ENCODE assay signal across 21 cellular contexts in the genomic region with DNA sequence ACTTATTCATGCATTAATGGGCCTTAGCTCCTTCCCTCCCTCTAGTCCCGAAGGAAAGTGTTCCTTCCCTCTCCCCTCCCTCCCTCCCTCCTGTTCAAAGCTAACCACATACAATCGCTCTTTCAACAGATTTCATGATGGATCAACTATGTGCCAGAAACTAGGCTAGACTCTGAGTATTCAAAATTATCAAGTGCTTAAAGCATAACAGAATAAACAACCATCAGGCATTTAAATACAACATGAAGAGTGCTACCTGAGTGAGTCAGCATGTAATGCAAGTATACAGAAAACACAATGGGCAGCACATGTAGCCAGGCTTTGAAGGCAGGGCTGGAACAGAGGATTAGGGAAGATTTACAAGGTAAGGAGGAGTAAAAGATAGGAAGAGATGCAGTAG. TPM values are rescaled to one million over a fixed set of nuclear protein-coding genes. Genes with fewer than 3 reads are reported as not detected.
DNase-seq lines count a peak whose midpoint lies in the region; ATAC-seq lines count a peak whose summit lies in the region.
"Had no signal": no experiment of that assay in that cellular context is flagged by ENCODE, and none has a peak within 500 bp of the region (broad histone marks: within the 10 kb centered on the region; RNA-seq: fewer than 3 reads in every experiment).

No MANE protein-coding gene starts in this region.

- ATAC-seq in T-helper 17 cell (no peak), HG03045 (IDR thresholded peaks at IDR 0.05; ENCODE audit: unreplicated experiment) (no peak)
- ATAC-seq: activated T-cell treated with anti-CD3 and anti-CD28 coated beads, Interleukin-2, amount 50 U/mL, for 4 hours; T-cell had no signal

- no peak overlapping the region for H3K4me3 Mint-ChIP-seq in T-helper 17 cell
- H3K4me3 Mint-ChIP-seq: activated CD4-positive, alpha-beta memory T cell treated with anti-CD3 and anti-CD28 coated beads for 36 hours; activated naive CD4-positive, alpha-beta T cell treated with anti-CD3 and anti-CD28 coated beads, Interleukin-2, amount 50 U/mL, for 24 hours; activated T-cell treated with anti-CD3 and anti-CD28 coated beads, Interleukin-2, amount 50 U/mL, for 4 hours; T-cell had no signal

- no peaks in the 10 kb centered on the region for H3K9me3 ChIP-seq in T-helper 17 cell (ENCODE audit: control insufficient read depth, low read length, poor library complexity, severe bottlenecking)
- H3K9me3 ChIP-seq: sigmoid colon, stomach had no signal

- no peaks in the 10 kb centered on the region for H3K27me3 Mint-ChIP-seq in T-helper 17 cell
- H3K27me3 Mint-ChIP-seq: activated CD4-positive, alpha-beta memory T cell treated with anti-CD3 and anti-CD28 coated beads for 36 hours; activated naive CD4-positive, alpha-beta T cell treated with anti-CD3 and anti-CD28 coated beads, Interleukin-2, amount 50 U/mL, for 24 hours; T-cell had no signal

- peaks cover 29% of the 10 kb centered on the region for H3K4me1 Mint-ChIP-seq in T-helper 17 cell

- H3K36me3 Mint-ChIP-seq in T-helper 17 cell (ENCODE audit: low read depth), result peaks cover 16% of the 10 kb centered on the region

- DNase-seq in NCI-H345 (lab: John Stamatoyannopoulos, UW) (peak; percentile 43), NCI-H345 treated with DMSO at 0.1 percent for 48 hours (lab: John Stamatoyannopoulos, UW; ENCODE audit: unreplicated experiment) (no peak), NCI-H82 (lab: John Stamatoyannopoulos, UW) (peak; percentile 81), globus pallidus (ENCODE audit: low spot score) (peak; percentile 48), renal cortical epithelial cell (ENCODE audit: low read depth) (peak; percentile 72), HuH-7 (ENCODE audit: low spot score) (no peak), T-helper 17 cell (no peak)
- DNase-seq: activated CD4-positive, alpha-beta memory T cell treated with anti-CD3 and anti-CD28 coated beads for 36 hours; activated T-cell treated with anti-CD3 and anti-CD28 coated beads, Interleukin-2, amount 50 U/mL, for 4 hours; EL; IMR-90; kidney glomerular epithelial cell; NCI-H1930; nucleus accumbens; Right ventricle myocardium superior; sigmoid colon; stimulated activated CD4-positive, alpha-beta T cell treated with anti-CD3 and anti-CD28 coated beads, Interleukin-1b, Interleukin-23, amount 100 ng/mL, for 48 hours; stomach; T-cell had no signal

- H3K27ac Mint-ChIP-seq in T-helper 17 cell, result no peak overlapping the region
- H3K27ac Mint-ChIP-seq: activated CD4-positive, alpha-beta memory T cell treated with anti-CD3 and anti-CD28 coated beads for 36 hours; activated naive CD4-positive, alpha-beta T cell treated with anti-CD3 and anti-CD28 coated beads, Interleukin-2, amount 50 U/mL, for 24 hours; T-cell had no signal

RNA-seq across cellular contexts. Expression of a gene that starts 11.3 kb away (rescaled TPM):
- total RNA-seq in renal cortical epithelial cell, result 113 and 116 TPM in 2 replicates
- total RNA-seq in T-helper 17 cell, result 10 to 100 TPM; 29.8 to 33.0 TPM

Comparison
In these comparisons a context has a peak if more than half of its experiments do, and no peak if none do; other contexts are left out.
1. DNase-seq: peak in NCI-H345 (single experiment), NCI-H82 (single experiment), globus pallidus (single experiment) and renal cortical epithelial cell (single experiment); none in NCI-H345 treated with DMSO at 0.1 percent for 48 hours (single experiment), HuH-7 (single experiment) and T-helper 17 cell (0 of 3).